ENCODE assay signal across 12 cellular contexts in the genomic region with DNA sequence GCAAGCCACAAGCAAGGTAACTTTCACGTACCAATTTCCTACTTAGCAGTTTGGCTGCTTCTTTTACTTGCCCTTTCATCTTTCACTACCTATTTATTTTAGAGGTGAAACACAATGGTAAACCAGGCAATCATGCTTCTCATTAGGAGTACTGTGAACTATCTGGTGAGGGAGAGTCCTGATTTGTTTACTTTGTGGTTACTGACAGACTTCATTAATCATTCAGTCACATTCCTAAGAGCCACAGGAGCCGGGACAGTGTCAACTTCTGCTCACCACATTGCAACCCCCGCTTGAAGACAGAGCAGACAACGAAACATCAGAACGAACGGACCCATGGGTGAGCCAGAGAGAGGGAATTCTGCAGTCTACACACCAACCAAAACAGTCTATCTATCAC. TPM values are rescaled to one million over a fixed set of nuclear protein-coding genes. Genes with fewer than 3 reads are reported as not detected.
DNase-seq lines count a peak whose midpoint lies in the region; ATAC-seq and TF ChIP-seq lines count a peak whose summit lies in the region.
"Had no signal": no experiment of that assay in that cellular context is flagged by ENCODE, and none has a peak within 500 bp of the region (broad histone marks: within the 10 kb centered on the region; RNA-seq: fewer than 3 reads in every experiment).

No MANE protein-coding gene starts in this region.

- H3K27me3 Mint-ChIP-seq in MCF 10A (ENCODE audit: insufficient read depth, unreplicated experiment) (no peaks in the 10 kb centered on the region), type B pancreatic cell (no peaks in the 10 kb centered on the region), T-helper 17 cell (no peaks in the 10 kb centered on the region), endothelial cell (ENCODE audit: unreplicated experiment) (peaks cover 1% of the 10 kb centered on the region)
- H3K27me3 Mint-ChIP-seq: B cell had no signal

- POLR2A ChIA-PET in MCF 10A (lab: Yijun Ruan, JAX) (interaction anchor here (1.2 kb wide), 1 partner anchor 28 kb away, joined by 6 read pairs; no protein-coding TSS in a partner anchor), Panc1 (lab: Charles Lee) (no interaction called here)

- no peak overlapping the region for H3K4me3 ChIP-seq in breast epithelium
- H3K4me3 ChIP-seq in Panc1 (ENCODE audit: low read depth in 2 of 2, low read length in 2 of 2) = no peak overlapping the region
- H3K4me3 ChIP-seq: body of pancreas, pancreas had no signal

- intact Hi-C loops in MCF 10A (cut with micrococcal nuclease) = no loop called here
- intact Hi-C loops in breast epithelium (cut with DNase I; ENCODE audit: low total_unique reads) = no loop called here
- intact Hi-C loops in Panc1 (cut with micrococcal nuclease; ENCODE audit: unreplicated experiment) = no loop called here

- DNase-seq in MCF 10A (ENCODE audit: unreplicated experiment) (peak; percentile 70), breast epithelium (ENCODE audit: low spot score in 2 of 2) (no peak), Panc1 (ENCODE audit: low read depth, low spot score) (no peak), hepatic stellate cell (ENCODE audit: low spot score) (peak; percentile 38), type B pancreatic cell (ENCODE audit: extremely low spot score, unreplicated experiment) (no peak), T-helper 17 cell (no peak), endothelial cell (ENCODE audit: low spot score) (no peak)
- DNase-seq: activated CD4-positive, alpha-beta T cell treated with anti-CD3 and anti-CD28 coated beads, Interleukin-2, amount 50 U/mL, for 48 hours; body of pancreas had no signal

- in situ Hi-C loops in Panc1 (cut with HindIII; ENCODE audit: low pct_unique_long_range_greater_than_20kb, low sequenced_read_pairs) = no loop called here

- H3K4me3 Mint-ChIP-seq in MCF 10A (ENCODE audit: unreplicated experiment) (peak overlapping the region; percentile 26), type B pancreatic cell (peak overlapping the region; percentile 46), T-helper 17 cell (no peak overlapping the region), endothelial cell (ENCODE audit: unreplicated experiment) (no peak overlapping the region)
- H3K4me3 Mint-ChIP-seq: B cell had no signal

- H3K4me1 ChIP-seq in breast epithelium = no peaks in the 10 kb centered on the region
- H3K4me1 ChIP-seq in Panc1 (ENCODE audit: control insufficient read depth, insufficient read depth, low read length) = peaks cover 3% of the 10 kb centered on the region; the same call in 1 of the 2 replicates
- H3K4me1 ChIP-seq: body of pancreas, pancreas had no signal

- H3K9me3 Mint-ChIP-seq in MCF 10A (ENCODE audit: unreplicated experiment) (no peaks in the 10 kb centered on the region), type B pancreatic cell (no peaks in the 10 kb centered on the region), endothelial cell (ENCODE audit: unreplicated experiment) (no peaks in the 10 kb centered on the region)

- H3K27ac Mint-ChIP-seq in MCF 10A (ENCODE audit: low read depth, unreplicated experiment) (peak overlapping the region; percentile 17), type B pancreatic cell (peak overlapping the region; percentile 69), T-helper 17 cell (no peak overlapping the region), endothelial cell (ENCODE audit: unreplicated experiment) (no peak overlapping the region)
- H3K27ac Mint-ChIP-seq: B cell had no signal

- H3K27ac ChIP-seq in breast epithelium (no peak overlapping the region), Panc1 (ENCODE audit: low read length) (no peak overlapping the region)
- H3K27ac ChIP-seq: body of pancreas, pancreas had no signal

- H3K36me3 Mint-ChIP-seq in MCF 10A (ENCODE audit: insufficient read depth, unreplicated experiment) = peaks cover 88% of the 10 kb centered on the region
- H3K36me3 Mint-ChIP-seq in type B pancreatic cell = peaks cover 38% of the 10 kb centered on the region
- peaks cover 14% of the 10 kb centered on the region for H3K36me3 Mint-ChIP-seq in T-helper 17 cell (ENCODE audit: low read depth)
- H3K36me3 Mint-ChIP-seq in endothelial cell (ENCODE audit: low read depth, unreplicated experiment) = peaks cover 40% of the 10 kb centered on the region

- H3K27me3 ChIP-seq in breast epithelium (no peaks in the 10 kb centered on the region), Panc1 (ENCODE audit: control insufficient read depth, insufficient read depth, low read length) (no peaks in the 10 kb centered on the region)
- H3K27me3 ChIP-seq: body of pancreas, pancreas had no signal

- CTCF ChIA-PET in MCF 10A (lab: Yijun Ruan, JAX) (interaction anchor here (1.2 to 1.3 kb wide), 2 partner anchors 9 to 10 kb away, joined by 4 read pairs; no protein-coding TSS in a partner anchor), Panc1 (lab: Charles Lee) (no interaction called here)

- TF ChIP-seq CTCF in MCF 10A (IDR thresholded peaks at IDR 0.05; ENCODE audit: unreplicated experiment) (no peak), breast epithelium (IDR thresholded peaks at IDR 0.05) (no peak), Panc1 (IDR thresholded peaks at IDR 0.05) (no peak), type B pancreatic cell (conservative IDR thresholded peaks at IDR 0.05) (no peak), endothelial cell (IDR thresholded peaks at IDR 0.05; ENCODE audit: unreplicated experiment) (no peak)

- BruUV-seq in MCF 10A (replicated peaks; lab: Mats Ljungman, UMichigan) (no TSS peak), Panc1 (replicated peaks; lab: Mats Ljungman, UMichigan) (no TSS peak)

- H3K36me3 ChIP-seq in breast epithelium (no peaks in the 10 kb centered on the region), Panc1 (ENCODE audit: control insufficient read depth, insufficient read depth, low read length) (no peaks in the 10 kb centered on the region)

- H3K9me3 ChIP-seq in breast epithelium (no peaks in the 10 kb centered on the region), Panc1 (ENCODE audit: control insufficient read depth, insufficient read depth, low read depth, low read length) (no peaks in the 10 kb centered on the region), T-helper 17 cell (ENCODE audit: control insufficient read depth, low read length, poor library complexity, severe bottlenecking) (no peaks in the 10 kb centered on the region)
- H3K9me3 ChIP-seq: body of pancreas, pancreas had no signal

- peaks cover 22% of the 10 kb centered on the region for H3K4me1 Mint-ChIP-seq in MCF 10A (ENCODE audit: insufficient read depth, unreplicated experiment)
- peaks cover 25% of the 10 kb centered on the region for H3K4me1 Mint-ChIP-seq in type B pancreatic cell (ENCODE audit: unreplicated experiment)
- peaks cover 6% of the 10 kb centered on the region for H3K4me1 Mint-ChIP-seq in T-helper 17 cell
- H3K4me1 Mint-ChIP-seq in endothelial cell (ENCODE audit: unreplicated experiment) = peaks cover 17% of the 10 kb centered on the region
- H3K4me1 Mint-ChIP-seq: B cell had no signal

- ATAC-seq in Panc1 (peak; percentile 73; the same call in 1 of the 2 replicates), T-helper 17 cell (no peak), GM19467 (IDR thresholded peaks at IDR 0.05; ENCODE audit: unreplicated experiment) (no peak)

- no peak for TF ChIP-seq POLR2A in breast epithelium (IDR thresholded peaks at IDR 0.05)

RNA-seq across cellular contexts. Expression of gene TUBB6, which starts 28.8 kb away (rescaled TPM):
- 141 and 167 TPM in 2 replicates for total RNA-seq in MCF 10A (2022)
- total RNA-seq in breast epithelium = 100 to 1,000 TPM; 197 to 316 (median 302) TPM
- 125 TPM for total RNA-seq in Panc1 (2021; ENCODE audit: unreplicated experiment)
- 310 TPM for polyA plus RNA-seq in Panc1 (2012; ENCODE audit: insufficient read length)
- 56.5 and 83.8 TPM in 2 replicates for total RNA-seq in type B pancreatic cell (ENCODE audit: low replicate concordance)
- 1 to 10 TPM; 1.5 to 8.0 TPM for total RNA-seq in T-helper 17 cell
- 301 TPM for total RNA-seq in endothelial cell (ENCODE audit: unreplicated experiment)

RNA-seq across cellular contexts. Expression of gene AFG3L2, which starts 40.1 kb away (rescaled TPM):
- total RNA-seq in MCF 10A (2022) (56.7 and 77.2 TPM in 2 replicates), breast epithelium (10 to 100 TPM; 37.0 to 43.5 (median 42.7) TPM), Panc1 (2021; ENCODE audit: unreplicated experiment) (58.0 TPM), type B pancreatic cell (ENCODE audit: low replicate concordance) (56.0 and 62.6 TPM in 2 replicates), T-helper 17 cell (10 to 100 TPM; 29.6 to 42.1 TPM), endothelial cell (ENCODE audit: unreplicated experiment) (47.7 TPM)
- polyA plus RNA-seq in Panc1 (2012; ENCODE audit: insufficient read length) = 32.6 TPM

Comparison
In these comparisons a context has a peak if more than half of its experiments do, and no peak if none do; other contexts are left out.
1. DNase-seq: peak in MCF 10A (single experiment) and hepatic stellate cell (single experiment); none in breast epithelium (0 of 2), Panc1 (single experiment), type B pancreatic cell (single experiment), T-helper 17 cell (0 of 3) and endothelial cell (single experiment).
2. H3K27ac Mint-ChIP-seq: peak in MCF 10A (single experiment) and type B pancreatic cell (single experiment); none in T-helper 17 cell (single experiment) and endothelial cell (single experiment).
3. H3K4me3 Mint-ChIP-seq: peak in MCF 10A (single experiment) and type B pancreatic cell (single experiment); none in T-helper 17 cell (single experiment) and endothelial cell (single experiment).